In the genomic region with DNA sequence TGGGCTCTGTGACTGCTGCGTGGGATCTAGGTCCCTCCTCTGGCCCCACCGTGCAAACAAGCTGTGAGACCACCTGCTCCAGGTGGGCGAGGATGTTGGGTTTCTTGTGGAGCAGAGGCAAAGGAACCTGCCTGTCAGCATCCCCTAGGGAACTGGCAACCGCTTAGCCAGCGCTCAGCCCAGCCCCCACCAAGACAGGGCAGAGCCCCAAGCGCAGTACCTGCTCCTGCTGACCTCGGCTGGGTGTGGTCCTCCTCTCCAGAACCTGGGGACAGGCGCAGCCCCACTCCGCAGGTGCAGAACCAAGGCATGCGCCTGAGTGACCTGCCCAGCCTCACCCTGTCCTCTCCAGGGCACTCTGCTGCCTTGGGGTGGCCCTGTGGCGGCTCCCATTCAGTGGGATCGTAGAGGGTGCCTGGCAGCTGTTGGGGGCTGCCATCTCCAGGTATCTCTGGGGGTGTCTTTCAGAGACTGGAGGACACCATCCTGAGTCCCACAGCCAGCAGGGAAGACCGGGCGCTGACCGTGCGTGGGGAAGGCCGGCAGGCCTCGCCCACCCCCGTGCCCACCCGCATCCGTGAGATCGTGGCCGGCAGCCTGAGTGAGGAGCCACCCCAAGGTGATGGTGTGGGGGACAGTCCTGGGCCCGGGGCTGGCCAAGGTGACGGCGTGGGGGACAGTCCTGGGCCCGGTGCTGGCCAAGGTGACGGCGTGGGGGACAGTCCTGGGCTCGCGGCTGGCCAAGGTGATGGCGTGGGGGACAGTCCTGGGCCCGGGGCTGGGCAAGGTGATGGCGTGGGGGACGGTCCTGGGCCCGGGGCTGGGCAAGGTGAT, we compare ENCODE assay signal across 14 cellular contexts. TPM values are rescaled to one million over a fixed set of nuclear protein-coding genes. Genes with fewer than 3 reads are reported as not detected.
A peak's percentile ranks its signal among the peaks of the same experiment; 100 is the strongest.
DNase-seq lines count a peak whose midpoint lies in the region; ATAC-seq, FAIRE-seq and TF ChIP-seq lines count a peak whose summit lies in the region.
"Had no signal": no experiment of that assay in that cellular context is flagged by ENCODE, and none has a peak within 500 bp of the region (broad histone marks: within the 10 kb centered on the region; RNA-seq: fewer than 3 reads in every experiment).

No MANE protein-coding gene starts in this region.

- peaks cover 0 to 4% of the 10 kb centered on the region in 2 donors for H3K27me3 ChIP-seq in right atrium auricular region
- H3K27me3 ChIP-seq: testis had no signal

- no peak overlapping the region for H3K4me3 ChIP-seq in right atrium auricular region
- H3K4me3 ChIP-seq: A549, testis had no signal

- no peak for FAIRE-seq in GM19239 (lab: Jason Lieb, UNC)
- FAIRE-seq: A549, bronchial epithelial cell, endometrium had no signal

- H3K27ac ChIP-seq in right atrium auricular region: no peak overlapping the region
- H3K27ac ChIP-seq: testis had no signal

- no peaks in the 10 kb centered on the region for H3K36me3 ChIP-seq in right atrium auricular region

- peaks cover 0 to 43% of the 10 kb centered on the region in 2 donors for H3K4me1 ChIP-seq in right atrium auricular region

- no peaks in the 10 kb centered on the region for H3K9me3 ChIP-seq in right atrium auricular region
- H3K9me3 ChIP-seq: A549, testis had no signal

- no peak for TF ChIP-seq CTCF in right atrium auricular region (IDR thresholded peaks at IDR 0.05)

- DNase-seq in activated CD4-positive, CD25-positive, alpha-beta regulatory T cell treated with anti-CD3 and anti-CD28 coated beads, Interleukin-2, amount 50 U/mL, for 72 hours: peak; percentile 26
- no peak for DNase-seq in activated CD4-positive, CD25-positive, alpha-beta regulatory T cell (lab: John Stamatoyannopoulos, UW)
- peak; percentile 9 for DNase-seq in activated naive CD4-positive, alpha-beta T cell treated with anti-CD3 and anti-CD28 coated beads, Interleukin-2, amount 50 U/mL, for 16 hours
- peak; percentile 42 for DNase-seq in right atrium auricular region (ENCODE audit: low spot score)
- peak; percentile 58 for DNase-seq in sciatic nerve (ENCODE audit: low spot score)
- no peak for DNase-seq in GM19238 (ENCODE audit: insufficient read length, low spot score)
- no peak for DNase-seq in GM19239 (ENCODE audit: insufficient read length, low spot score)
- DNase-seq: MV-4-11, testis had no signal

- intact Hi-C loops in sciatic nerve (cut with DNase I): loop anchor here (10.0 kb wide), 1 partner anchor 76 kb away; a partner anchor contains a TSS

- no peak for ATAC-seq in sciatic nerve
- no peak for ATAC-seq in HG02571 (IDR thresholded peaks at IDR 0.05; ENCODE audit: unreplicated experiment)
- ATAC-seq: A549; activated T-helper 17 cell treated with anti-CD3 and anti-CD28 coated beads, Interleukin-2, amount 50 U/mL, for 72 hours had no signal

RNA-seq across cellular contexts. Expression of a gene that starts 12.3 kb away (rescaled TPM):
- total RNA-seq in right atrium auricular region (not detected), sciatic nerve (0.18 TPM)
- total RNA-seq: activated T-helper 17 cell treated with anti-CD3 and anti-CD28 coated beads, Interleukin-2, amount 50 U/mL, for 72 hours; bronchial epithelial cell had no signal

RNA-seq across cellular contexts. Expression of a gene that starts 22.5 kb away (rescaled TPM):
- total RNA-seq in right atrium auricular region (under 1 TPM in 1 of 2 donors, not detected in 1; 0.31 TPM), sciatic nerve (not detected)
- total RNA-seq: activated T-helper 17 cell treated with anti-CD3 and anti-CD28 coated beads, Interleukin-2, amount 50 U/mL, for 72 hours; testis had no signal

RNA-seq across cellular contexts. Expression of a gene that starts 49.9 kb away (rescaled TPM):
- total RNA-seq in right atrium auricular region (not detected), sciatic nerve (not detected)
- total RNA-seq: activated T-helper 17 cell treated with anti-CD3 and anti-CD28 coated beads, Interleukin-2, amount 50 U/mL, for 72 hours; bronchial epithelial cell had no signal

Comparison
In these comparisons a context has a peak if more than half of its experiments do, and no peak if none do; other contexts are left out.
1. DNase-seq: peak in activated CD4-positive, CD25-positive, alpha-beta regulatory T cell treated with anti-CD3 and anti-CD28 coated beads, Interleukin-2, amount 50 U/mL, for 72 hours (single experiment), activated naive CD4-positive, alpha-beta T cell treated with anti-CD3 and anti-CD28 coated beads, Interleukin-2, amount 50 U/mL, for 16 hours (single experiment), right atrium auricular region (single experiment) and sciatic nerve (single experiment); none in activated CD4-positive, CD25-positive, alpha-beta regulatory T cell (0 of 4), GM19238 (single experiment) and GM19239 (single experiment).